In genomic region chr16:47079883-47080282, GRCh38 we compare ENCODE assay signal across 22 cellular contexts.
"Had no signal": no experiment of that assay in that cellular context is flagged by ENCODE, and none has a peak within 500 bp of the region (broad histone marks: within the 10 kb centered on the region; RNA-seq: fewer than 3 reads in every experiment).

No MANE protein-coding gene starts in this region.

- H3K9me3 ChIP-seq: esophagus squamous epithelium, gastroesophageal sphincter, pancreas, spleen, tibial nerve, upper lobe of right lung, vagina had no signal

- H3K36me3 Mint-ChIP-seq: naive thymus-derived CD4-positive, alpha-beta T cell had no signal

- H3K4me3 ChIP-seq: esophagus squamous epithelium, gastroesophageal sphincter, pancreas, spleen, tibial nerve, upper lobe of right lung, vagina had no signal

- H3K27ac ChIP-seq: esophagus squamous epithelium, gastroesophageal sphincter, pancreas, spleen, tibial nerve, upper lobe of right lung, vagina had no signal

- H3K27ac Mint-ChIP-seq: dendritic cell treated with granulocyte-macrophage colony-stimulating factor and Interleukin-4, amounts not matched to agents 40 ng/mL and 50 ng/mL, for 4 days; effector memory CD8-positive, alpha-beta T cell; naive thymus-derived CD4-positive, alpha-beta T cell; nephron progenitor cell; progenitor cell of endocrine pancreas; stimulated activated memory B cell treated with anti-CD40 and anti-IgM and Interleukin-4, amounts not matched to agents 10 μg/mL and 1 μg/mL and 100 μg/mL, for 72 hours; stimulated activated naive CD8-positive, alpha-beta T cell treated with anti-CD3 and anti-CD28 coated beads, Interleukin-15, Interleukin-2, amounts not matched to agents 100 ng/mL and 50 ng/mL, for 24 hours had no signal

- DNase-seq: effector memory CD8-positive, alpha-beta T cell; esophagus squamous epithelium; foreskin fibroblast; kidney glomerular epithelial cell; mammary epithelial cell; naive thymus-derived CD4-positive, alpha-beta T cell; nephron progenitor cell; nucleus accumbens; pancreas; spleen; stimulated activated CD4-positive, alpha-beta T cell treated with anti-CD3 and anti-CD28 coated beads, Interleukin-15, amount 100 ng/mL, for 24 hours; stimulated activated CD4-positive, alpha-beta T cell treated with anti-CD3 and anti-CD28 coated beads, Interleukin-1b, Interleukin-23, amount 100 ng/mL, for 48 hours; stimulated activated CD4-positive, alpha-beta T cell treated with anti-CD3 and anti-CD28 coated beads, Interleukin-4, amount 100 ng/mL, for 24 hours; upper lobe of right lung had no signal

- H3K4me1 ChIP-seq: esophagus squamous epithelium, gastroesophageal sphincter, pancreas, spleen, tibial nerve, upper lobe of right lung, vagina had no signal

- H3K27me3 Mint-ChIP-seq: dendritic cell treated with granulocyte-macrophage colony-stimulating factor and Interleukin-4, amounts not matched to agents 40 ng/mL and 50 ng/mL, for 4 days; effector memory CD8-positive, alpha-beta T cell; naive thymus-derived CD4-positive, alpha-beta T cell; progenitor cell of endocrine pancreas; stimulated activated memory B cell treated with anti-CD40 and anti-IgM and Interleukin-4, amounts not matched to agents 10 μg/mL and 1 μg/mL and 100 μg/mL, for 72 hours; stimulated activated naive CD8-positive, alpha-beta T cell treated with anti-CD3 and anti-CD28 coated beads, Interleukin-15, Interleukin-2, amounts not matched to agents 100 ng/mL and 50 ng/mL, for 24 hours had no signal

- H3K4me1 Mint-ChIP-seq: nephron progenitor cell; stimulated activated memory B cell treated with anti-CD40 and anti-IgM and Interleukin-4, amounts not matched to agents 10 μg/mL and 1 μg/mL and 100 μg/mL, for 72 hours had no signal

- ATAC-seq: effector memory CD8-positive, alpha-beta T cell; gastroesophageal sphincter; naive thymus-derived CD4-positive, alpha-beta T cell; pancreas; sciatic nerve; stimulated activated memory B cell treated with anti-CD40 and anti-IgM and Interleukin-4, amounts not matched to agents 10 μg/mL and 1 μg/mL and 100 μg/mL, for 72 hours; upper lobe of right lung had no signal

- H3K9me3 Mint-ChIP-seq: dendritic cell treated with granulocyte-macrophage colony-stimulating factor and Interleukin-4, amounts not matched to agents 40 ng/mL and 50 ng/mL, for 4 days; effector memory CD8-positive, alpha-beta T cell; naive thymus-derived CD4-positive, alpha-beta T cell; nephron progenitor cell; stimulated activated memory B cell treated with anti-CD40 and anti-IgM and Interleukin-4, amounts not matched to agents 10 μg/mL and 1 μg/mL and 100 μg/mL, for 72 hours; stimulated activated naive CD8-positive, alpha-beta T cell treated with anti-CD3 and anti-CD28 coated beads, Interleukin-15, Interleukin-2, amounts not matched to agents 100 ng/mL and 50 ng/mL, for 24 hours had no signal

- H3K4me3 Mint-ChIP-seq: dendritic cell treated with granulocyte-macrophage colony-stimulating factor and Interleukin-4, amounts not matched to agents 40 ng/mL and 50 ng/mL, for 4 days; effector memory CD8-positive, alpha-beta T cell; naive thymus-derived CD4-positive, alpha-beta T cell; nephron progenitor cell; stimulated activated memory B cell treated with anti-CD40 and anti-IgM and Interleukin-4, amounts not matched to agents 10 μg/mL and 1 μg/mL and 100 μg/mL, for 72 hours; stimulated activated naive CD8-positive, alpha-beta T cell treated with anti-CD3 and anti-CD28 coated beads, Interleukin-15, Interleukin-2, amounts not matched to agents 100 ng/mL and 50 ng/mL, for 24 hours had no signal

- H3K27me3 ChIP-seq: esophagus squamous epithelium, gastroesophageal sphincter, pancreas, spleen, tibial nerve, upper lobe of right lung, vagina had no signal

- H3K36me3 ChIP-seq: esophagus squamous epithelium, gastroesophageal sphincter, pancreas, tibial nerve, upper lobe of right lung, vagina had no signal
